1 cellular context compared by ENCODE assay signal in genomic region chr1:109655624-109656519, GRCh38.
TF ChIP-seq lines count a peak whose summit lies in the region.

Gene GSTM4 (plus strand): TSS chr1:109656099. CDS start chr1:109656390, 291 bp downstream.

TF ChIP-seq in HepG2, 621 proteins besides CTCF, POLR2A, EP300 and RAD21 (continued from another document and continues in another):
- no peak for TF ChIP-seq ZBTB37 (CRISPR knock-in tag; IDR thresholded peaks at IDR 0.05)
- TF ChIP-seq TFDP2 (CRISPR knock-in tag; IDR thresholded peaks at IDR 0.05), result peak; percentile 52
- TF ChIP-seq CEBPB (IDR thresholded peaks at IDR 0.05; ENCODE audit: borderline replicate concordance, low read depth, low read length), result no peak
- TF ChIP-seq FUBP1 (CRISPR knock-in tag; IDR thresholded peaks at IDR 0.05; ENCODE audit: borderline replicate concordance), result no peak
- peak; percentile 85; the same call in 1 of the 2 replicates for TF ChIP-seq HINFP (CRISPR knock-in tag; IDR thresholded peaks at IDR 0.05; ENCODE audit: low read depth)
- TF ChIP-seq PRDM4 (CRISPR knock-in tag; IDR thresholded peaks at IDR 0.05; ENCODE audit: borderline replicate concordance), result no peak
- no peak for TF ChIP-seq ZMYM2 (CRISPR knock-in tag; IDR thresholded peaks at IDR 0.05)
- no peak for TF ChIP-seq BCLAF1 (IDR thresholded peaks at IDR 0.05)
- no peak for TF ChIP-seq MBD4 (IDR thresholded peaks at IDR 0.05; ENCODE audit: borderline replicate concordance, low read length)
- peak; percentile 57 for TF ChIP-seq HNRNPLL (IDR thresholded peaks at IDR 0.05; ENCODE audit: low read depth, low read length, poor library complexity, severe bottlenecking)
- TF ChIP-seq HDAC6 (IDR thresholded peaks at IDR 0.05; ENCODE audit: low read depth, low read length), result no peak
- 0 out of 2 replicates have a peak, but pooled peaks have one; percentile 58 for TF ChIP-seq ZNF224 (CRISPR knock-in tag; IDR thresholded peaks at IDR 0.05)
- TF ChIP-seq ZBTB14 (CRISPR knock-in tag; IDR thresholded peaks at IDR 0.05), result no peak
- TF ChIP-seq POLR2AphosphoS2 (IDR thresholded peaks at IDR 0.05; ENCODE audit: low read depth, low read length), result no peak
- TF ChIP-seq MTF2 (CRISPR knock-in tag; IDR thresholded peaks at IDR 0.05; ENCODE audit: borderline replicate concordance), result no peak
- TF ChIP-seq SRSF4 (IDR thresholded peaks at IDR 0.05; ENCODE audit: low read depth, low read length, poor library complexity, severe bottlenecking), result no peak
- no peak for TF ChIP-seq ZNF558 (CRISPR knock-in tag; IDR thresholded peaks at IDR 0.05; ENCODE audit: borderline replicate concordance)
- TF ChIP-seq EEA1 (CRISPR knock-in tag; IDR thresholded peaks at IDR 0.05; ENCODE audit: borderline replicate concordance), result peak; percentile 5; the same call in 1 of the 2 replicates
- TF ChIP-seq ZNF761 (CRISPR knock-in tag; conservative IDR thresholded peaks at IDR 0.05), result no peak
- TF ChIP-seq MYNN (CRISPR knock-in tag; IDR thresholded peaks at IDR 0.05; ENCODE audit: low read depth), result no peak
- TF ChIP-seq TEAD2 (CRISPR knock-in tag; IDR thresholded peaks at IDR 0.05), result no peak
- peak; percentile 46; the same call in 1 of the 2 replicates for TF ChIP-seq ZNF780A (CRISPR knock-in tag; IDR thresholded peaks at IDR 0.05)
- peak; percentile 58; the same call in 1 of the 2 replicates for TF ChIP-seq ARNT2 (CRISPR knock-in tag; IDR thresholded peaks at IDR 0.05; ENCODE audit: low read depth)
- no peak for TF ChIP-seq U2AF1 (optimal IDR thresholded peaks at IDR 0.05; ENCODE audit: low read depth, low read length)
- TF ChIP-seq ARNTL (CRISPR knock-in tag; IDR thresholded peaks at IDR 0.05), result peak; percentile 85; the same call in 1 of the 2 replicates
- 0 out of 2 replicates have a peak, but pooled peaks have one; percentile 42 for TF ChIP-seq DNMT1 (CRISPR knock-in tag; IDR thresholded peaks at IDR 0.05)
- no peak for TF ChIP-seq EZH2 (conservative IDR thresholded peaks at IDR 0.05; ENCODE audit: low read depth, low read length)
- no peak for TF ChIP-seq TAF15 (IDR thresholded peaks at IDR 0.05; ENCODE audit: low read depth, low read length, poor library complexity, severe bottlenecking)
- TF ChIP-seq JUN (CRISPR knock-in tag; IDR thresholded peaks at IDR 0.05), result peak; percentile 36; the same call in 1 of the 2 replicates
- TF ChIP-seq ATRX (CRISPR knock-in tag; IDR thresholded peaks at IDR 0.05; ENCODE audit: borderline replicate concordance), result no peak
- TF ChIP-seq ELF1 (CRISPR knock-in tag; IDR thresholded peaks at IDR 0.05), result peak; percentile 77
- TF ChIP-seq MYC (CRISPR knock-in tag; IDR thresholded peaks at IDR 0.05; ENCODE audit: borderline replicate concordance), result peak; percentile 60; the same call in 1 of the 2 replicates
- TF ChIP-seq JUND (CRISPR knock-in tag; IDR thresholded peaks at IDR 0.05), result no peak
- TF ChIP-seq HBP1 (CRISPR knock-in tag; IDR thresholded peaks at IDR 0.05; ENCODE audit: low read depth), result 0 out of 2 replicates have a peak, but pooled peaks have one; percentile 53
- peak; percentile 87 for TF ChIP-seq ZNF547 (CRISPR knock-in tag; IDR thresholded peaks at IDR 0.05)
- TF ChIP-seq ZNF30 (CRISPR knock-in tag; IDR thresholded peaks at IDR 0.05), result no peak
- TF ChIP-seq DNMT3B (CRISPR knock-in tag; conservative IDR thresholded peaks at IDR 0.05), result no peak
- TF ChIP-seq ZNF235 (CRISPR knock-in tag; IDR thresholded peaks at IDR 0.05; ENCODE audit: borderline replicate concordance), result 0 out of 2 replicates have a peak, but pooled peaks have one; percentile 61
- no peak for TF ChIP-seq CSRNP2 (CRISPR knock-in tag; conservative IDR thresholded peaks at IDR 0.05; ENCODE audit: low read depth)
- no peak for TF ChIP-seq CERS6 (CRISPR knock-in tag; IDR thresholded peaks at IDR 0.05)
- 0 out of 2 replicates have a peak, but pooled peaks have one; percentile 67 for TF ChIP-seq ZMAT3 (CRISPR knock-in tag; conservative IDR thresholded peaks at IDR 0.05)
- no peak for TF ChIP-seq HCFC1 (IDR thresholded peaks at IDR 0.05; ENCODE audit: low read depth, low read length)
- TF ChIP-seq HDAC1 (CRISPR knock-in tag; IDR thresholded peaks at IDR 0.05), result peak; percentile 82
- no peak for TF ChIP-seq ZNF850 (CRISPR knock-in tag; conservative IDR thresholded peaks at IDR 0.05)
- TF ChIP-seq ZFP82 (CRISPR knock-in tag; IDR thresholded peaks at IDR 0.05; ENCODE audit: borderline replicate concordance), result no peak
- TF ChIP-seq STAG1 (CRISPR knock-in tag; IDR thresholded peaks at IDR 0.05), result no peak
- TF ChIP-seq ZNF496 (CRISPR knock-in tag; IDR thresholded peaks at IDR 0.05; ENCODE audit: insufficient replicate concordance), result no peak
